In genomic region chr5:144436007-144436406, GRCh38 we compare ENCODE assay signal across 17 cellular contexts.
A peak's percentile ranks its signal among the peaks of the same experiment; 100 is the strongest.
DNase-seq lines count a peak whose midpoint lies in the region; TF ChIP-seq lines count a peak whose summit lies in the region.
"Had no signal": no experiment of that assay in that cellular context is flagged by ENCODE, and none has a peak within 500 bp of the region (broad histone marks: within the 10 kb centered on the region; RNA-seq: fewer than 3 reads in every experiment).

No MANE protein-coding gene starts in this region.

- DNase-seq in NCI-H748 (lab: John Stamatoyannopoulos, UW; ENCODE audit: unreplicated experiment) (peak; percentile 51), NCI-H748 treated with DMSO at 0.1 percent for 48 hours (lab: John Stamatoyannopoulos, UW) (no peak), NCI-H2107 treated with DMSO at 0.1 percent for 48 hours (lab: John Stamatoyannopoulos, UW; ENCODE audit: unreplicated experiment) (peak; percentile 95), NCI-H774 (lab: John Stamatoyannopoulos, UW) (peak; percentile 47), retinal pigment epithelial cell (ENCODE audit: low read depth) (peak; percentile 41), AG08396 (ENCODE audit: low spot score) (no peak), AG20443 (ENCODE audit: low spot score) (no peak)
- no peak for DNase-seq in activated CD4-positive, alpha-beta T cell treated with anti-CD3 and anti-CD28 coated beads for 1 hour
- DNase-seq: activated CD8-positive, alpha-beta memory T cell treated with anti-CD3 and anti-CD28 coated beads, Interleukin-2, amount 50 U/mL, for 4 hours; activated naive CD8-positive, alpha-beta T cell treated with anti-CD3 and anti-CD28 coated beads, Interleukin-2, amount 10 ng/mL, durations not matched to agents 7 days and 5 days; BE2C; effector CD4-positive, alpha-beta T cell; foreskin melanocyte; hypothalamus; left ventricle myocardium inferior; substantia nigra had no signal

- no peak overlapping the region for H3K4me3 ChIP-seq in retinal pigment epithelial cell (ENCODE audit: low read length)
- H3K4me3 ChIP-seq: left ventricle myocardium inferior, SK-N-MC had no signal

- no peak for TF ChIP-seq CTCF in retinal pigment epithelial cell (conservative IDR thresholded peaks at IDR 0.05; ENCODE audit: low read depth, low read length)

Comparison
In these comparisons a context has a peak if more than half of its experiments do, and no peak if none do; other contexts are left out.
1. DNase-seq: peak in NCI-H748 (single experiment), NCI-H2107 treated with DMSO at 0.1 percent for 48 hours (single experiment), NCI-H774 (single experiment) and retinal pigment epithelial cell (single experiment); none in NCI-H748 treated with DMSO at 0.1 percent for 48 hours (single experiment), AG08396 (single experiment), AG20443 (single experiment) and activated CD4-positive, alpha-beta T cell treated with anti-CD3 and anti-CD28 coated beads for 1 hour (single experiment).